In genomic region chr17:42405963-42406495, GRCh38 we compare ENCODE assay signal across 8 cellular contexts. TPM values are rescaled to one million over a fixed set of nuclear protein-coding genes. Genes with fewer than 3 reads are reported as not detected.
A peak's percentile ranks its signal among the peaks of the same experiment; 100 is the strongest.
DNase-seq lines count a peak whose midpoint lies in the region; ATAC-seq, FAIRE-seq and TF ChIP-seq lines count a peak whose summit lies in the region.

No MANE protein-coding gene starts in this region.

- H3K27ac Mint-ChIP-seq in activated CD8-positive, alpha-beta T cell treated with anti-CD3 and anti-CD28 coated beads, Interleukin-2, amount 10 ng/mL, durations not matched to agents 7 days and 5 days = no peak overlapping the region
- H3K27ac Mint-ChIP-seq in mesothelial cell of epicardium = no peak overlapping the region

- POLR2A ChIA-PET in activated CD8-positive, alpha-beta T cell treated with anti-CD3 and anti-CD28 coated beads, Interleukin-2, amount 10 ng/mL, durations not matched to agents 7 days and 5 days (lab: Charles Lee) = interaction anchor here (1.1 to 1.4 kb wide), 2 partner anchors 84 to 439 kb away, joined by 3 to 4 read pairs; partner anchors contain the start of gene CNP

- peak; percentile 69 for TF ChIP-seq CTCF in mesothelial cell of epicardium (IDR thresholded peaks at IDR 0.05; ENCODE audit: unreplicated experiment)

- no peaks in the 10 kb centered on the region for H3K9me3 Mint-ChIP-seq in activated CD8-positive, alpha-beta T cell treated with anti-CD3 and anti-CD28 coated beads, Interleukin-2, amount 10 ng/mL, durations not matched to agents 7 days and 5 days (ENCODE audit: insufficient read depth)
- no peaks in the 10 kb centered on the region for H3K9me3 Mint-ChIP-seq in mesothelial cell of epicardium

- no peak overlapping the region for H3K4me3 Mint-ChIP-seq in activated CD8-positive, alpha-beta T cell treated with anti-CD3 and anti-CD28 coated beads, Interleukin-2, amount 10 ng/mL, durations not matched to agents 7 days and 5 days
- H3K4me3 Mint-ChIP-seq in mesothelial cell of epicardium = no peak overlapping the region

- H3K27me3 Mint-ChIP-seq in activated CD8-positive, alpha-beta T cell treated with anti-CD3 and anti-CD28 coated beads, Interleukin-2, amount 10 ng/mL, durations not matched to agents 7 days and 5 days (ENCODE audit: low read depth) = no peaks in the 10 kb centered on the region
- H3K27me3 Mint-ChIP-seq in mesothelial cell of epicardium (ENCODE audit: low read depth) = no peaks in the 10 kb centered on the region

- H3K4me1 Mint-ChIP-seq in activated CD8-positive, alpha-beta T cell treated with anti-CD3 and anti-CD28 coated beads, Interleukin-2, amount 10 ng/mL, durations not matched to agents 7 days and 5 days (ENCODE audit: low read depth) = peaks cover 21% of the 10 kb centered on the region
- peaks cover 28% of the 10 kb centered on the region for H3K4me1 Mint-ChIP-seq in mesothelial cell of epicardium

- no peaks in the 10 kb centered on the region for H3K36me3 Mint-ChIP-seq in activated CD8-positive, alpha-beta T cell treated with anti-CD3 and anti-CD28 coated beads, Interleukin-2, amount 10 ng/mL, durations not matched to agents 7 days and 5 days (ENCODE audit: low read depth)
- peaks cover 8% of the 10 kb centered on the region for H3K36me3 Mint-ChIP-seq in mesothelial cell of epicardium

- peak; percentile 80 for FAIRE-seq in GM18507 (lab: Jason Lieb, UNC)

- ATAC-seq in activated CD8-positive, alpha-beta T cell treated with anti-CD3 and anti-CD28 coated beads, Interleukin-2, amount 10 ng/mL, durations not matched to agents 7 days and 5 days = peak; percentile 77
- no peak for ATAC-seq in GM18520 (IDR thresholded peaks at IDR 0.05; ENCODE audit: unreplicated experiment)

- CTCF ChIA-PET in activated CD8-positive, alpha-beta T cell treated with anti-CD3 and anti-CD28 coated beads, Interleukin-2, amount 10 ng/mL, durations not matched to agents 7 days and 5 days (lab: Charles Lee) = interaction anchor here (0.6 to 17.8 kb wide), 47 partner anchors 8 to 1133 kb away, joined by 3 to 666 read pairs (median 4); partner anchors contain the start of genes CAVIN1, GHDC, HCRT and ODAD4

- DNase-seq in 8988T (peak; percentile 79), GM18507 (ENCODE audit: extremely low spot score, insufficient read length, low read depth) (peak; percentile 70), NCI-H748 (lab: John Stamatoyannopoulos, UW; ENCODE audit: unreplicated experiment) (peak; percentile 71), mesothelial cell of epicardium (ENCODE audit: low spot score in 2 of 2, unreplicated experiment in 2 of 2) (peak; percentile 45 to 83)
- peak; percentile 85 for DNase-seq in activated CD8-positive, alpha-beta T cell treated with anti-CD3 and anti-CD28 coated beads, Interleukin-2, amount 10 ng/mL, durations not matched to agents 7 days and 5 days
- peak; percentile 76 for DNase-seq in effector CD8-positive, alpha-beta T cell (lab: John Stamatoyannopoulos, UW)
- peak; percentile 67 to 76 for DNase-seq in stimulated activated CD8-positive, alpha-beta memory T cell treated with anti-CD3 and anti-CD28 coated beads, Interleukin-2, amount 100 ng/mL, for 48 hours (ENCODE audit: low read depth in 2 of 2)

RNA-seq across cellular contexts. Expression of gene CAVIN1, which starts 17.0 kb away (rescaled TPM):
- total RNA-seq in activated CD8-positive, alpha-beta T cell treated with anti-CD3 and anti-CD28 coated beads, Interleukin-2, amount 10 ng/mL, durations not matched to agents 7 days and 5 days = 1 to 10 TPM; 1.7 to 2.0 TPM
- 53.3 to 54.3 TPM (median 53.9 TPM) in 3 replicates for total RNA-seq in mesothelial cell of epicardium

RNA-seq across cellular contexts. Expression of gene STAT3, which starts 17.8 kb away (rescaled TPM):
- total RNA-seq in activated CD8-positive, alpha-beta T cell treated with anti-CD3 and anti-CD28 coated beads, Interleukin-2, amount 10 ng/mL, durations not matched to agents 7 days and 5 days = 100 to 1,000 TPM in 1 of 2 experiments, 10 to 100 TPM in 1; 94.7 to 101 TPM
- 118 to 129 TPM (median 119 TPM) in 3 replicates for total RNA-seq in mesothelial cell of epicardium

RNA-seq across cellular contexts. Expression of gene ATP6V0A1, which starts 52.6 kb away (rescaled TPM):
- total RNA-seq in activated CD8-positive, alpha-beta T cell treated with anti-CD3 and anti-CD28 coated beads, Interleukin-2, amount 10 ng/mL, durations not matched to agents 7 days and 5 days = 1 to 10 TPM; 2.1 to 2.2 TPM
- 60.4 to 65.6 TPM (median 65.6 TPM) in 3 replicates for total RNA-seq in mesothelial cell of epicardium

Comparison
In these comparisons a context has a peak if more than half of its experiments do, and no peak if none do; other contexts are left out.
1. RNA of gene CAVIN1, which starts 17.0 kb away (total RNA-seq): 53.3 to 54.3 TPM in mesothelial cell of epicardium; 1.7 to 2.0 TPM in activated CD8-positive, alpha-beta T cell treated with anti-CD3 and anti-CD28 coated beads, Interleukin-2, amount 10 ng/mL, durations not matched to agents 7 days and 5 days; every median in the first group is over 10 times any median in the second.
2. RNA of gene ATP6V0A1, which starts 52.6 kb away (total RNA-seq): 60.4 to 65.6 TPM in mesothelial cell of epicardium; 2.1 to 2.2 TPM in activated CD8-positive, alpha-beta T cell treated with anti-CD3 and anti-CD28 coated beads, Interleukin-2, amount 10 ng/mL, durations not matched to agents 7 days and 5 days; every median in the first group is over 10 times any median in the second.
3. Peak in every context shown above with its lines, with median percentiles within 50 percentile points of each other: DNase-seq.